ENCODE assay signal across 8 cellular contexts in the genomic region with DNA sequence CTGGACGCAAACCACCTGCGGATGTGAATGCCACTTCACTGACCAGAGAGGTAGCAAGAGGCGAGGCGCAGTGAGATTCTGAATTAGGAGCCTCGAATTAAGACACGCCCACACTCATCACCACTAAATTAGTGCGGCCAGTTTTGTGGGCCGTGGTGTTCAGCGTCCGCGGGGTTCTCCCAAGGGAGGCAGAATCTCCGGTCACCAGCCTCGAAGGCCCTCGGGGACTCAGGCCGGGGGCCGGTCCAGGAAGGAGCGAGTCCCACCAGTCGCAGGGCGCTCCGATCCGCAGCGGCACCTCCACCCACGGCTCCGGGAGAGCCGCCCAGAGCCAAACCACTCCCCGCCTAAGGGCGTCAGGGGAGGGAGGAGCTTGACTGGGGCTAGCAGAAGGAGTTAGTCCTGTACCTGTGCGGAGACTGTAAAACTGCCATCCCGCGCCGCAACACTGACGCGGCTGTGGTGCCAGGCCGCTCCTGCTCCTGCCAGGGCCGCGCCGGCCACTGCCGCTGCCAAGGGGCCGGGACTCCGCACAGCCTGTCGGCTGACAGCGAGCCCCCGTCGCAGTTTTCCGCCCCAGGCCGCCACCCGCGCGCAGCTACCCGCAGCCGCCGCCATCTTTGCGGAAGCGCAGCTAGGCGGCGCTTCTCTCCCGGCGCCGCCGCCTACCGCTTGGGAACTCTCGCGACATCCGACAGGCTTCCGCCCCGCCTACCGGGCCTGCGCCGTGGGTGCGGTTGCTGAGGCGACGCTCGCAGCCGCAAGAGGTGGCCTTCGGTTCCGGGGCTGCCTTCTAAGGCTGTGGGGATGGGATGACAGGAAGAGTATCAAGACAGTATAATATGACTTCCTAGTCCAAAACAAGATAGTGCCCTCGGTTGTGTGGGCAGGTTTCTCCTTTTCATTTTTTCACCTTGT. TPM values are rescaled to one million over a fixed set of nuclear protein-coding genes. Genes with fewer than 3 reads are reported as not detected.
DNase-seq lines count a peak whose midpoint lies in the region; ATAC-seq lines count a peak whose summit lies in the region.

A gene with protein sequence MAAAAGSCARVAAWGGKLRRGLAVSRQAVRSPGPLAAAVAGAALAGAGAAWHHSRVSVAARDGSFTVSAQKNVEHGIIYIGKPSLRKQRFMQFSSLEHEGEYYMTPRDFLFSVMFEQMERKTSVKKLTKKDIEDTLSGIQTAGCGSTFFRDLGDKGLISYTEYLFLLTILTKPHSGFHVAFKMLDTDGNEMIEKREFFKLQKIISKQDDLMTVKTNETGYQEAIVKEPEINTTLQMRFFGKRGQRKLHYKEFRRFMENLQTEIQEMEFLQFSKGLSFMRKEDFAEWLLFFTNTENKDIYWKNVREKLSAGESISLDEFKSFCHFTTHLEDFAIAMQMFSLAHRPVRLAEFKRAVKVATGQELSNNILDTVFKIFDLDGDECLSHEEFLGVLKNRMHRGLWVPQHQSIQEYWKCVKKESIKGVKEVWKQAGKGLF (minus strand): TSS at position 640 of the 918 bp plus-strand sequence. CDS start 22 bp downstream, at position 618.

- peak within 1 kb of the TSS; percentile 97 for H3K9ac ChIP-seq in BLaER1

- peaks cover 14% of the 10 kb centered on the region for H3K36me3 Mint-ChIP-seq in dendritic cell treated with granulocyte-macrophage colony-stimulating factor and Interleukin-4, amounts not matched to agents 40 ng/mL and 50 ng/mL, for 4 days (ENCODE audit: low read depth)

- peak within 1 kb of the TSS; percentile 83 for H3K4me3 Mint-ChIP-seq in dendritic cell treated with granulocyte-macrophage colony-stimulating factor and Interleukin-4, amounts not matched to agents 40 ng/mL and 50 ng/mL, for 4 days

- H3K4me3 ChIP-seq in BLaER1 = peak within 1 kb of the TSS; percentile 88

- peaks cover 15% of the 10 kb centered on the region for H3K36me3 ChIP-seq in BLaER1

- H4K20me1 ChIP-seq in BLaER1 = peaks cover 10% of the 10 kb centered on the region; the same call in 1 of the 2 replicates

- peaks cover 16% of the 10 kb centered on the region for H3K27me3 Mint-ChIP-seq in dendritic cell treated with granulocyte-macrophage colony-stimulating factor and Interleukin-4, amounts not matched to agents 40 ng/mL and 50 ng/mL, for 4 days

- H3K27ac ChIP-seq in BLaER1 = peak within 1 kb of the TSS; percentile 98

- intact Hi-C loops in dendritic cell treated with granulocyte-macrophage colony-stimulating factor and Interleukin-4, amounts not matched to agents 40 ng/mL and 50 ng/mL, for 4 days (cut with micrococcal nuclease) = loop anchor here (2.0 kb wide), 1 partner anchor 67 kb away; the partner anchor contains the start of gene FGF9

- H3K4me2 ChIP-seq in BLaER1 = peak within 1 kb of the TSS; percentile 87

- H3K27me3 ChIP-seq in BLaER1 = no peaks in the 10 kb centered on the region

- H3K9me3 ChIP-seq in BLaER1 = peaks cover 10% of the 10 kb centered on the region; the same call in 1 of the 2 replicates

- peaks cover 5% of the 10 kb centered on the region for H3K9me3 Mint-ChIP-seq in dendritic cell treated with granulocyte-macrophage colony-stimulating factor and Interleukin-4, amounts not matched to agents 40 ng/mL and 50 ng/mL, for 4 days

- DNase-seq in NCI-H748 (lab: John Stamatoyannopoulos, UW; ENCODE audit: unreplicated experiment) (peak; percentile 100), left lobe of liver (ENCODE audit: low spot score) (peak; percentile 93)
- peak; percentile 84 to 92 for DNase-seq in activated CD4-positive, alpha-beta T cell treated with anti-CD3 and anti-CD28 coated beads, Interleukin-2, amount 50 U/mL, for 24 hours (ENCODE audit: low read depth in 1 of 2, low spot score in 1 of 2)
- peak; percentile 94 for DNase-seq in stimulated activated CD4-positive, alpha-beta T cell treated with anti-CD3 and anti-CD28 coated beads, Interleukin-2, amount 100 ng/mL, for 4 hours (ENCODE audit: low read depth)

- ATAC-seq in GM19324 (IDR thresholded peaks at IDR 0.05; ENCODE audit: low FRiP score, unreplicated experiment) (peak; percentile 99), HG03469 (IDR thresholded peaks at IDR 0.05; ENCODE audit: unreplicated experiment) (peak; percentile 90), left lobe of liver (peak; percentile 97)

- H3K4me1 ChIP-seq in BLaER1 = peaks cover 16% of the 10 kb centered on the region

- peak within 1 kb of the TSS; percentile 95 for H3K27ac Mint-ChIP-seq in dendritic cell treated with granulocyte-macrophage colony-stimulating factor and Interleukin-4, amounts not matched to agents 40 ng/mL and 50 ng/mL, for 4 days

- peaks cover 13% of the 10 kb centered on the region for H3K4me1 Mint-ChIP-seq in dendritic cell treated with granulocyte-macrophage colony-stimulating factor and Interleukin-4, amounts not matched to agents 40 ng/mL and 50 ng/mL, for 4 days (ENCODE audit: low read depth)

RNA-seq across cellular contexts. Expression of the gene that starts here (rescaled TPM):
- total RNA-seq in left lobe of liver = 13.2 TPM

Comparison
In these comparisons a context has a peak if more than half of its experiments do, and no peak if none do; other contexts are left out.
1. Peak in every context shown above with its lines: DNase-seq, ATAC-seq, H3K4me3 ChIP-seq and H3K27ac ChIP-seq.